Comparison of ENCODE assay signal across 8 cellular contexts in genomic region chr11:119585038-119585666, GRCh38.
DNase-seq lines count a peak whose midpoint lies in the region; ATAC-seq and TF ChIP-seq lines count a peak whose summit lies in the region.

No MANE protein-coding gene starts in this region.

- H3K4me1 ChIP-seq in neural progenitor cell = peaks cover 13% of the 10 kb centered on the region

- ATAC-seq in HG02840 (IDR thresholded peaks at IDR 0.05; ENCODE audit: low FRiP score, unreplicated experiment) (no peak), HG03135 (IDR thresholded peaks at IDR 0.05; ENCODE audit: unreplicated experiment) (no peak)

- no peak overlapping the region for H3K9ac ChIP-seq in neural progenitor cell

- H3K4me3 ChIP-seq in epithelial cell of proximal tubule (ENCODE audit: low read depth, low read length) = peak overlapping the region; percentile 77
- H3K4me3 ChIP-seq in neural progenitor cell = peak overlapping the region; percentile 60

- peaks cover 4% of the 10 kb centered on the region for H3K36me3 Mint-ChIP-seq in neural progenitor cell

- peaks cover 18% of the 10 kb centered on the region for H3F3A ChIP-seq in neural progenitor cell (ENCODE audit: low read depth)

- H3K4me3 Mint-ChIP-seq in neural progenitor cell = peak overlapping the region; percentile 89

- TF ChIP-seq CTCF in epithelial cell of proximal tubule (conservative IDR thresholded peaks at IDR 0.05; ENCODE audit: low read depth, low read length) (no peak), neural progenitor cell (IDR thresholded peaks at IDR 0.05) (no peak)

- peaks cover 25% of the 10 kb centered on the region for H3K27me3 ChIP-seq in neural progenitor cell

- no peak overlapping the region for H3K27ac Mint-ChIP-seq in neural progenitor cell

- H2AFZ ChIP-seq in neural progenitor cell (replicated peaks) = peak overlapping the region; percentile 41

- in situ Hi-C loops in KBM-7 (cut with MboI; ENCODE audit: low pct_unique_long_range_greater_than_20kb, low sequenced_read_pairs) = no loop called here

- H3K36me3 ChIP-seq in neural progenitor cell = no peaks in the 10 kb centered on the region

- peaks cover 10% of the 10 kb centered on the region for H3K27me3 Mint-ChIP-seq in neural progenitor cell (ENCODE audit: insufficient read depth, low read depth)

- no peaks in the 10 kb centered on the region for H3K9me3 ChIP-seq in neural progenitor cell (ENCODE audit: low read depth)

- H3K79me2 ChIP-seq in neural progenitor cell (ENCODE audit: low read depth) = no peaks in the 10 kb centered on the region

- H3K9me3 Mint-ChIP-seq in neural progenitor cell = peaks cover 9% of the 10 kb centered on the region

- peaks cover 35% of the 10 kb centered on the region for H3K4me1 Mint-ChIP-seq in neural progenitor cell

- DNase-seq in COLO668 (lab: John Stamatoyannopoulos, UW; ENCODE audit: unreplicated experiment) (peak; percentile 47), NCI-H510A (lab: John Stamatoyannopoulos, UW) (peak; percentile 34), epithelial cell of proximal tubule (ENCODE audit: low read depth) (no peak), neural progenitor cell (ENCODE audit: low spot score) (peak; percentile 49), activated gamma-delta T cell (lab: John Stamatoyannopoulos, UW) (no peak), KBM-7 (no peak)

- peak overlapping the region; percentile 89 for H3K4me2 ChIP-seq in neural progenitor cell

- H3K27ac ChIP-seq in neural progenitor cell = no peak overlapping the region

- no peaks in the 10 kb centered on the region for H4K20me1 ChIP-seq in neural progenitor cell (ENCODE audit: low read depth)

Comparison
In these comparisons a context has a peak if more than half of its experiments do, and no peak if none do; other contexts are left out.
1. DNase-seq: peak in COLO668 (single experiment), NCI-H510A (single experiment) and neural progenitor cell (single experiment); none in epithelial cell of proximal tubule (single experiment), activated gamma-delta T cell (single experiment) and KBM-7 (single experiment).